8 cellular contexts compared by ENCODE assay signal in genomic region chr2:74528600-74529356, GRCh38. TPM values are rescaled to one million over a fixed set of nuclear protein-coding genes. Genes with fewer than 3 reads are reported as not detected.
DNase-seq lines count a peak whose midpoint lies in the region; ATAC-seq and TF ChIP-seq lines count a peak whose summit lies in the region.

No MANE protein-coding gene starts in this region.

- peak overlapping the region; percentile 81 for H2AFZ ChIP-seq in mammary epithelial cell (ENCODE audit: low read depth, low read length)
- H2AFZ ChIP-seq in mesenchymal stem cell (ENCODE audit: low read depth, low read length), result peak overlapping the region; percentile 84

- no peak for TF ChIP-seq POLR2A in uterus (IDR thresholded peaks at IDR 0.05)

- H3K4me1 ChIP-seq in BLaER1 treated with 17β-estradiol and CSF1 and Interleukin-3, amounts not matched to agents 10 nM and 100 nM, result peaks cover 26 to 54% (median 49%) of the 10 kb centered on the region in 10 experiments
- H3K4me1 ChIP-seq in HUES6 (ENCODE audit: control insufficient read depth, insufficient read depth, low read length) (peaks cover 12% of the 10 kb centered on the region), mammary epithelial cell (ENCODE audit: insufficient read depth, low read length) (peaks cover 38% of the 10 kb centered on the region), mesenchymal stem cell (ENCODE audit: control insufficient read depth, insufficient read depth, low read depth, low read length) (peaks cover 17% of the 10 kb centered on the region), uterus (peaks cover 0 to 8% of the 10 kb centered on the region in 2 donors)

- no peak overlapping the region for H2BK120ac ChIP-seq in mesenchymal stem cell (ENCODE audit: low read depth, low read length)

- TSS peak; percentile 45 for BruUV-seq in mammary epithelial cell (replicated peaks; lab: Mats Ljungman, UMichigan)

- peaks cover 29% of the 10 kb centered on the region for H3K79me1 ChIP-seq in mesenchymal stem cell (replicated peaks; ENCODE audit: low read length, poor library complexity, severe bottlenecking)

- H4K8ac ChIP-seq in mesenchymal stem cell (ENCODE audit: low read length), result peak overlapping the region; percentile 96

- ATAC-seq in GM21381 (IDR thresholded peaks at IDR 0.05; ENCODE audit: unreplicated experiment), result peak; percentile 6

- no peak for DNase-seq in mammary epithelial cell
- DNase-seq in mesenchymal stem cell, result no peak
- no peak for DNase-seq in uterus
- no peak for DNase-seq in hippocampal formation (lab: John Stamatoyannopoulos, UW)
- no peak for DNase-seq in mucosa of gallbladder (ENCODE audit: low spot score)

- H2BK5ac ChIP-seq in mesenchymal stem cell (ENCODE audit: low read depth, low read length, poor library complexity, severe bottlenecking), result no peak overlapping the region

- H2AK5ac ChIP-seq in mesenchymal stem cell (ENCODE audit: low read length, severe bottlenecking), result no peak overlapping the region

- H3K27me3 ChIP-seq in BLaER1 treated with 17β-estradiol and CSF1 and Interleukin-3, amounts not matched to agents 10 nM and 100 nM, result no peaks in the 10 kb centered on the region
- H3K27me3 ChIP-seq in HUES6 (ENCODE audit: control insufficient read depth, insufficient read depth, low read length), result no peaks in the 10 kb centered on the region
- H3K27me3 ChIP-seq in mammary epithelial cell (ENCODE audit: insufficient read depth, low read length), result no peaks in the 10 kb centered on the region
- H3K27me3 ChIP-seq in mesenchymal stem cell (ENCODE audit: control insufficient read depth in 1 of 2, insufficient read depth in 1 of 2, low read length in 2 of 2), result no peaks in the 10 kb centered on the region
- no peaks in the 10 kb centered on the region for H3K27me3 ChIP-seq in uterus

- peak overlapping the region; percentile 91 to 99 (median 97) for H3K27ac ChIP-seq in BLaER1 treated with 17β-estradiol and CSF1 and Interleukin-3, amounts not matched to agents 10 nM and 100 nM
- H3K27ac ChIP-seq in HUES6 (ENCODE audit: low read depth, low read length) (peak overlapping the region; percentile 90), mammary epithelial cell (ENCODE audit: insufficient read depth, low read depth, low read length) (peak overlapping the region; percentile 79), mesenchymal stem cell (ENCODE audit: low read length, poor library complexity, severe bottlenecking) (no peak overlapping the region), uterus (peak overlapping the region; percentile 75 to 88)

- peak overlapping the region; percentile 93 for H3K18ac ChIP-seq in mesenchymal stem cell (ENCODE audit: low read depth in 1 of 2, low read length in 2 of 2)

- H3K79me2 ChIP-seq in mammary epithelial cell (ENCODE audit: insufficient read depth, low read length), result peaks cover 58% of the 10 kb centered on the region

- WGBS in mammary epithelial cell (ENCODE audit: low coverage, missing lambda C conversion rate), result 30% methylated on average over 16 of the region's 29 CpGs
- 10% methylated on average over 25 of the region's 29 CpGs for WGBS in mesenchymal stem cell

- peak overlapping the region; percentile 93 to 99 (median 98) for H3K4me2 ChIP-seq in BLaER1 treated with 17β-estradiol and CSF1 and Interleukin-3, amounts not matched to agents 10 nM and 100 nM
- H3K4me2 ChIP-seq in mammary epithelial cell (ENCODE audit: insufficient read depth, low read depth, low read length) (peak overlapping the region; percentile 86), mesenchymal stem cell (ENCODE audit: low read length, poor library complexity, severe bottlenecking) (peak overlapping the region; percentile 92)

- H4K91ac ChIP-seq in mesenchymal stem cell (ENCODE audit: low read length), result peak overlapping the region; percentile 86

- H3K23ac ChIP-seq in mesenchymal stem cell (ENCODE audit: low read length in 2 of 2), result peak overlapping the region in 1 of 2 experiments; percentile 1

- H3K9ac ChIP-seq in BLaER1 treated with 17β-estradiol and CSF1 and Interleukin-3, amounts not matched to agents 10 nM and 100 nM, result peak overlapping the region; percentile 88 to 99 (median 97)
- H3K9ac ChIP-seq in HUES6 (ENCODE audit: low read length), result peak overlapping the region; percentile 97
- peak overlapping the region; percentile 86 for H3K9ac ChIP-seq in mammary epithelial cell (ENCODE audit: insufficient read depth, low read length)
- peak overlapping the region; percentile 98 for H3K9ac ChIP-seq in mesenchymal stem cell (ENCODE audit: low read length)

- CTCF ChIA-PET in mammary epithelial cell (lab: Charles Lee; ENCODE audit: low non-redundant PET), result no interaction called here

- peak overlapping the region in 1 of 2 experiments; percentile 64 for H2BK12ac ChIP-seq in mesenchymal stem cell (ENCODE audit: low read length in 2 of 2)

- in situ Hi-C loops in mammary epithelial cell (cut with MboI; ENCODE audit: low sequenced_read_pairs in 2 of 2), result no loop called here

- H3K9me3 ChIP-seq in BLaER1 treated with 17β-estradiol and CSF1 and Interleukin-3, amounts not matched to agents 10 nM and 100 nM (replicated peaks in 1 of 11), result 0 out of 22 replicates have a peak, but pooled peaks cover 0 to 6% (median 0%) of the 10 kb centered on the region in 11 experiments
- H3K9me3 ChIP-seq in HUES6 (ENCODE audit: control insufficient read depth, insufficient read depth, low read depth, low read length) (no peaks in the 10 kb centered on the region), mammary epithelial cell (replicated peaks; ENCODE audit: insufficient read depth, low read length) (no peaks in the 10 kb centered on the region), mesenchymal stem cell (ENCODE audit: control insufficient read depth, low read length) (no peaks in the 10 kb centered on the region), uterus (no peaks in the 10 kb centered on the region)

- dilution Hi-C loops in mammary epithelial cell (cut with HindIII; ENCODE audit: low sequenced_read_pairs), result loop anchor here (5.0 kb wide), 1 partner anchor 71 kb away; the partner anchor contains the start of genes INO80B and WBP1

- intact Hi-C loops in mammary epithelial cell (cut with micrococcal nuclease) (loop anchor here (1.0 to 2.0 kb wide), 4 partner anchors 21 to 70 kb away; partner anchors contain the start of genes PCGF1, TTC31 and WBP1), uterus (cut with DNase I; ENCODE audit: low total_unique reads) (no loop called here)

- peaks cover 0 to 27% (median 16%) of the 10 kb centered on the region in 11 experiments; a peak in 10 of 22 replicates for H4K20me1 ChIP-seq in BLaER1 treated with 17β-estradiol and CSF1 and Interleukin-3, amounts not matched to agents 10 nM and 100 nM
- H4K20me1 ChIP-seq in mammary epithelial cell (ENCODE audit: insufficient read depth, low read length), result no peaks in the 10 kb centered on the region

- H2BK15ac ChIP-seq in mesenchymal stem cell (ENCODE audit: low read depth, poor library complexity, severe bottlenecking), result no peak overlapping the region

- no peak for TF ChIP-seq CTCF in mammary epithelial cell (conservative IDR thresholded peaks at IDR 0.05 in 1 of 2, IDR thresholded peaks at IDR 0.05 in 1 of 2; ENCODE audit: extremely low read depth in 1 of 2, insufficient read depth in 1 of 2, low read depth in 1 of 2, low read length in 2 of 2)
- TF ChIP-seq CTCF in uterus (IDR thresholded peaks at IDR 0.05), result no peak

- peak overlapping the region; percentile 48 to 77 for H3K4ac ChIP-seq in mesenchymal stem cell (ENCODE audit: low read depth in 1 of 2, low read length in 2 of 2)

- peak overlapping the region; percentile 81 to 94 (median 86) for H3K4me3 ChIP-seq in BLaER1 treated with 17β-estradiol and CSF1 and Interleukin-3, amounts not matched to agents 10 nM and 100 nM
- H3K4me3 ChIP-seq in HUES6 (ENCODE audit: low read depth, low read length) (peak overlapping the region; percentile 99), mammary epithelial cell (replicated peaks in 1 of 3; ENCODE audit: insufficient read depth in 1 of 3, low read depth in 2 of 3, low read length in 3 of 3) (peak overlapping the region; percentile 58 to 81 (median 66)), mesenchymal stem cell (ENCODE audit: insufficient read depth in 1 of 2, low read depth in 1 of 2, low read length in 2 of 2) (peak overlapping the region; percentile 80 to 97), uterus (peak overlapping the region; percentile 69 to 84)

- peak overlapping the region in 1 of 2 experiments; percentile 37 for H3K14ac ChIP-seq in mesenchymal stem cell (ENCODE audit: low read length in 2 of 2)

- peaks cover 39 to 56% (median 48%) of the 10 kb centered on the region in 11 experiments for H3K36me3 ChIP-seq in BLaER1 treated with 17β-estradiol and CSF1 and Interleukin-3, amounts not matched to agents 10 nM and 100 nM
- peaks cover 50% of the 10 kb centered on the region for H3K36me3 ChIP-seq in HUES6 (ENCODE audit: control insufficient read depth, insufficient read depth, low read length)
- H3K36me3 ChIP-seq in mammary epithelial cell (ENCODE audit: insufficient read depth, low read length), result peaks cover 17% of the 10 kb centered on the region
- H3K36me3 ChIP-seq in mesenchymal stem cell (ENCODE audit: control insufficient read depth in 1 of 2, insufficient read depth in 2 of 2, low read depth in 1 of 2, low read length in 2 of 2), result peaks cover 41 to 62% of the 10 kb centered on the region in 2 experiments
- no peaks in the 10 kb centered on the region for H3K36me3 ChIP-seq in uterus

RNA-seq across cellular contexts. Expression of gene AUP1, which starts 0.7 kb away (rescaled TPM):
- 100 to 1,000 TPM in 1 of 2 donors, 10 to 100 TPM in 1; 67.5 to 111 TPM for total RNA-seq in mammary epithelial cell
- polyA plus RNA-seq in mammary epithelial cell, result 145 TPM
- polyA minus RNA-seq in mammary epithelial cell, result 95.5 TPM
- 81.1 TPM for polyA plus RNA-seq in mesenchymal stem cell (2013, experiment 1 of 2)
- 81.5 TPM for polyA plus RNA-seq in mesenchymal stem cell (2013, experiment 2 of 2)
- total RNA-seq in uterus, result 10 to 100 TPM; 62.8 to 87.0 (median 70.7) TPM
- 146 TPM for total RNA-seq in mucosa of gallbladder

RNA-seq across cellular contexts. Expression of gene HTRA2, which starts 1.0 kb away (rescaled TPM):
- total RNA-seq in mammary epithelial cell (10 to 100 TPM; 29.2 to 30.8 TPM), uterus (10 to 100 TPM; 13.1 to 40.1 (median 33.9) TPM), mucosa of gallbladder (31.0 TPM)
- 50.0 TPM for polyA plus RNA-seq in mammary epithelial cell
- polyA minus RNA-seq in mammary epithelial cell, result 68.7 TPM
- polyA plus RNA-seq in mesenchymal stem cell (2013, experiment 1 of 2), result 21.6 TPM
- 20.7 TPM for polyA plus RNA-seq in mesenchymal stem cell (2013, experiment 2 of 2)

RNA-seq across cellular contexts. Expression of gene DQX1, which starts 2.7 kb away (rescaled TPM):
- total RNA-seq in mammary epithelial cell, result 1 to 10 TPM in 1 of 2 donors, under 1 TPM in 1; 0.83 to 5.2 TPM
- polyA plus RNA-seq in mammary epithelial cell, result 3.4 TPM
- not detected for polyA minus RNA-seq in mammary epithelial cell
- not detected for polyA plus RNA-seq in mesenchymal stem cell (2013, experiment 1 of 2)
- 0.03 TPM for polyA plus RNA-seq in mesenchymal stem cell (2013, experiment 2 of 2)
- not detected for total RNA-seq in uterus
- 0.43 TPM for total RNA-seq in mucosa of gallbladder

RNA-seq across cellular contexts. Expression of gene TLX2, which starts 14.5 kb away (rescaled TPM):
- total RNA-seq in mammary epithelial cell, result under 1 TPM in 1 of 2 donors, not detected in 1; 0.33 TPM
- polyA plus RNA-seq in mammary epithelial cell, result 0.05 TPM
- not detected for polyA minus RNA-seq in mammary epithelial cell
- not detected for polyA plus RNA-seq in mesenchymal stem cell (2013, experiment 1 of 2)
- not detected for polyA plus RNA-seq in mesenchymal stem cell (2013, experiment 2 of 2)
- under 1 TPM in 1 of 4 donors, not detected in 3; 0.55 TPM for total RNA-seq in uterus
- total RNA-seq in mucosa of gallbladder, result 0.12 TPM

RNA-seq across cellular contexts. Expression of gene PCGF1, which starts 21.3 kb away (rescaled TPM):
- 10 to 100 TPM; 20.0 to 35.4 TPM for total RNA-seq in mammary epithelial cell
- polyA plus RNA-seq in mammary epithelial cell, result 32.8 TPM
- polyA minus RNA-seq in mammary epithelial cell, result 58.5 TPM
- 18.7 TPM for polyA plus RNA-seq in mesenchymal stem cell (2013, experiment 1 of 2)
- polyA plus RNA-seq in mesenchymal stem cell (2013, experiment 2 of 2), result 17.4 TPM
- 10 to 100 TPM in 2 of 4 donors, 1 to 10 TPM in 2; 2.9 to 11.3 (median 9.7) TPM for total RNA-seq in uterus
- 35.3 TPM for total RNA-seq in mucosa of gallbladder
